ENCODE assay signal across 8 cellular contexts in genomic region chr12:116737774-116738657, GRCh38. TPM values are rescaled to one million over a fixed set of nuclear protein-coding genes. Genes with fewer than 3 reads are reported as not detected.
DNase-seq lines count a peak whose midpoint lies in the region; ATAC-seq and TF ChIP-seq lines count a peak whose summit lies in the region.

Gene RNFT2 (plus strand): TSS chr12:116738315. CDS start chr12:116740498, 2,183 bp downstream.
Gene SPRING1 (minus strand): TSS chr12:116738069. CDS start chr12:116737900, 169 bp downstream.

- H3K4me1 ChIP-seq in adrenal gland (replicated peaks in 1 of 2) (peaks cover 0 to 19% of the 10 kb centered on the region in 2 donors), heart right ventricle (peaks cover 4 to 20% (median 15%) of the 10 kb centered on the region in 9 donors), upper lobe of right lung (peaks cover 13% of the 10 kb centered on the region)

- H3K36me3 ChIP-seq in adrenal gland (replicated peaks in 1 of 2), result peaks cover 0 to 12% of the 10 kb centered on the region in 2 donors
- peaks cover 0 to 25% (median 0%) of the 10 kb centered on the region in 9 donors for H3K36me3 ChIP-seq in heart right ventricle
- H3K36me3 ChIP-seq in upper lobe of right lung, result peaks cover 15% of the 10 kb centered on the region

- H3K9me3 ChIP-seq in adrenal gland (replicated peaks in 1 of 3), result no peaks in the 10 kb centered on the region
- no peaks in the 10 kb centered on the region for H3K9me3 ChIP-seq in heart right ventricle
- no peaks in the 10 kb centered on the region for H3K9me3 ChIP-seq in upper lobe of right lung

- peak; percentile 7; the same call in 1 of the 2 replicates for TF ChIP-seq CTCF in GM12874 (IDR thresholded peaks at IDR 0.05; ENCODE audit: insufficient read depth, low read depth, low read length)
- TF ChIP-seq CTCF in adrenal gland (IDR thresholded peaks at IDR 0.05), result peak in 2 of 6 experiments; percentile 15 to 29
- TF ChIP-seq CTCF in heart right ventricle (IDR thresholded peaks at IDR 0.05), result peak in 1 of 9 donors; percentile 34
- no peak for TF ChIP-seq CTCF in upper lobe of right lung (IDR thresholded peaks at IDR 0.05)

- peak within 1 kb of the TSS in 3 of 5 donors; percentile 51 to 92 (median 57) for H3K27ac ChIP-seq in adrenal gland
- H3K27ac ChIP-seq in heart right ventricle, result peak within 1 kb of the TSS in 9 of 10 donors; percentile 61 to 89 (median 84)
- peak within 1 kb of the TSS; percentile 77 for H3K27ac ChIP-seq in upper lobe of right lung

- H3K4me3 ChIP-seq in adrenal gland, result peak within 1 kb of the TSS; percentile 39 to 98 (median 75)
- H3K4me3 ChIP-seq in heart right ventricle, result peak within 1 kb of the TSS; percentile 65 to 97 (median 87)
- H3K4me3 ChIP-seq in upper lobe of right lung, result peak within 1 kb of the TSS; percentile 75

- peak; percentile 98 for DNase-seq in NCI-H1417 treated with DMSO at 0.1 percent for 48 hours (lab: John Stamatoyannopoulos, UW)
- peak; percentile 98 for DNase-seq in SW480 (ENCODE audit: low spot score)
- peak; percentile 99 to 100 (median 99) for DNase-seq in adrenal gland
- DNase-seq in heart right ventricle, result peak; percentile 98 to 100
- DNase-seq in posterior cingulate gyrus, result peak; percentile 99 to 100 (median 100)
- peak; percentile 99 for DNase-seq in upper lobe of right lung

- H3K27me3 ChIP-seq in adrenal gland, result no peaks in the 10 kb centered on the region
- H3K27me3 ChIP-seq in heart right ventricle, result no peaks in the 10 kb centered on the region
- no peaks in the 10 kb centered on the region for H3K27me3 ChIP-seq in upper lobe of right lung

- TF ChIP-seq POLR2A in adrenal gland (IDR thresholded peaks at IDR 0.05), result peak; percentile 87 to 94

- WGBS in adrenal gland, 4 donors, result 0 to 1% (median 1%) methylated on average over 29 to 80 of the region's 80 CpGs
- WGBS in heart right ventricle, 2 donors, result 0 to 1% methylated on average over 58 to 80 of the region's 80 CpGs

- intact Hi-C loops in adrenal gland (cut with DNase I) (no loop called here), heart right ventricle (cut with DNase I) (loop anchor here in 6 of 10 donors (2.0 to 10.0 kb wide), 5 partner anchors 77 to 177 kb away; partner anchors contain the start of gene FBXW8 (in 1 of the 6)), posterior cingulate gyrus (cut with DNase I) (loop anchor here (2.0 to 5.0 kb wide), 2 partner anchors 29 to 79 kb away; no protein-coding TSS in a partner anchor), upper lobe of right lung (cut with DNase I) (no loop called here)

- ATAC-seq in HG02763 (IDR thresholded peaks at IDR 0.05; ENCODE audit: unreplicated experiment), result peak; percentile 97
- ATAC-seq in heart right ventricle, result peak; percentile 99 to 100 (median 100)
- peak; percentile 98 for ATAC-seq in upper lobe of right lung

RNA-seq across cellular contexts. Expression of gene RNFT2, which starts in this region (rescaled TPM):
- total RNA-seq in adrenal gland (1 to 10 TPM; 2.8 to 9.7 (median 5.3) TPM), heart right ventricle (1 to 10 TPM in 7 of 10 donors, under 1 TPM in 3; 0.53 to 2.2 (median 1.6) TPM), upper lobe of right lung (2.6 TPM)
- polyA plus RNA-seq in adrenal gland (10 to 100 TPM in 1 of 3 donors, 1 to 10 TPM in 2; 2.8 to 11.4 (median 8.9) TPM), heart right ventricle (1 to 10 TPM in 1 of 2 donors, under 1 TPM in 1; 0.46 to 2.0 TPM)

RNA-seq across cellular contexts. Expression of gene SPRING1, which starts in this region (rescaled TPM):
- total RNA-seq in adrenal gland (10 to 100 TPM; 24.3 to 33.9 (median 27.3) TPM), heart right ventricle (10 to 100 TPM in 6 of 10 donors, 1 to 10 TPM in 4; 6.2 to 19.5 (median 10.5) TPM), upper lobe of right lung (126 TPM)
- polyA plus RNA-seq in adrenal gland (10 to 100 TPM in 2 of 3 donors, 1 to 10 TPM in 1; 9.7 to 14.4 (median 13.2) TPM), heart right ventricle (10 to 100 TPM in 1 of 2 donors, 1 to 10 TPM in 1; 8.1 to 13.1 TPM)

Comparison
In these comparisons a context has a peak if more than half of its experiments do, and no peak if none do; other contexts are left out.
1. Peak in every context shown above with its lines: DNase-seq, ATAC-seq, H3K4me3 ChIP-seq and H3K27ac ChIP-seq.
2. intact Hi-C loops: an anchor here in heart right ventricle (2.0 to 10.0 kb wide) and posterior cingulate gyrus (2.0 to 5.0 kb wide); none called in adrenal gland and upper lobe of right lung.